Comparison of ENCODE assay signal across 2 cellular contexts in genomic region chr11:63491614-63492372, GRCh38.
TF ChIP-seq lines count a peak whose summit lies in the region.

No MANE protein-coding gene starts in this region.

TF ChIP-seq in SK-N-SH, 30 proteins besides CTCF, POLR2A, EP300 and RAD21:
- no peak for TF ChIP-seq FOSL2 (IDR thresholded peaks at IDR 0.05; ENCODE audit: borderline replicate concordance, low read depth)

TF ChIP-seq in SK-N-SH treated with all-trans-retinoic acid at 6 μM for 48 hours, 23 proteins besides CTCF, POLR2A, EP300 and RAD21:
- TF ChIP-seq TSHZ2 (CRISPR knock-in tag; IDR thresholded peaks at IDR 0.05) (no peak), ZNF565 (CRISPR knock-in tag; conservative IDR thresholded peaks at IDR 0.05; ENCODE audit: low read depth) (no peak), ZFP30 (CRISPR knock-in tag; IDR thresholded peaks at IDR 0.05) (no peak), ESRRG (CRISPR knock-in tag; IDR thresholded peaks at IDR 0.05) (no peak), TCF4 (CRISPR knock-in tag; IDR thresholded peaks at IDR 0.05; ENCODE audit: borderline replicate concordance) (no peak), OSR1 (CRISPR knock-in tag; IDR thresholded peaks at IDR 0.05) (no peak), ZFP3 (CRISPR knock-in tag; IDR thresholded peaks at IDR 0.05) (no peak), BACH2 (CRISPR knock-in tag; IDR thresholded peaks at IDR 0.05; ENCODE audit: borderline replicate concordance) (no peak), ISL1 (CRISPR knock-in tag; IDR thresholded peaks at IDR 0.05) (no peak), PPARA (CRISPR knock-in tag; IDR thresholded peaks at IDR 0.05; ENCODE audit: borderline replicate concordance) (no peak), CSRNP3 (CRISPR knock-in tag; IDR thresholded peaks at IDR 0.05) (no peak), CREB5 (CRISPR knock-in tag; IDR thresholded peaks at IDR 0.05; ENCODE audit: low read depth) (no peak), ARNTL (CRISPR knock-in tag; IDR thresholded peaks at IDR 0.05; ENCODE audit: borderline replicate concordance, low read depth) (no peak), PATZ1 (CRISPR knock-in tag; IDR thresholded peaks at IDR 0.05; ENCODE audit: borderline replicate concordance) (no peak), RARB (CRISPR knock-in tag; IDR thresholded peaks at IDR 0.05) (no peak), ZNF8 (CRISPR knock-in tag; IDR thresholded peaks at IDR 0.05) (no peak), ZNF70 (CRISPR knock-in tag; IDR thresholded peaks at IDR 0.05) (no peak), SNAI2 (CRISPR knock-in tag; IDR thresholded peaks at IDR 0.05) (no peak), GLIS3 (CRISPR knock-in tag; IDR thresholded peaks at IDR 0.05) (no peak), POU6F1 (CRISPR knock-in tag; IDR thresholded peaks at IDR 0.05; ENCODE audit: borderline replicate concordance, low read depth) (no peak)
